ENCODE assay signal across 10 cellular contexts in genomic region chr10:37855691-37856090, GRCh38. TPM values are rescaled to one million over a fixed set of nuclear protein-coding genes. Genes with fewer than 3 reads are reported as not detected.
DNase-seq lines count a peak whose midpoint lies in the region; ATAC-seq and TF ChIP-seq lines count a peak whose summit lies in the region.
"Had no signal": no experiment of that assay in that cellular context is flagged by ENCODE, and none has a peak within 500 bp of the region (broad histone marks: within the 10 kb centered on the region; RNA-seq: fewer than 3 reads in every experiment).

No MANE protein-coding gene starts in this region.

- TF ChIP-seq CTCF in SK-N-SH (IDR thresholded peaks at IDR 0.05): no peak
- TF ChIP-seq CTCF in OCI-LY1 (IDR thresholded peaks at IDR 0.05; ENCODE audit: low read length): no peak
- no peak for TF ChIP-seq CTCF in epithelial cell of proximal tubule (conservative IDR thresholded peaks at IDR 0.05; ENCODE audit: low read depth, low read length)
- TF ChIP-seq CTCF in tibial nerve (IDR thresholded peaks at IDR 0.05): no peak

- CTCF ChIA-PET in SK-N-SH (lab: Yijun Ruan, JAX): no interaction called here

- no peak for DNase-seq in SK-N-SH
- no peak for DNase-seq in epithelial cell of proximal tubule (ENCODE audit: low read depth)
- peak; percentile 27 for DNase-seq in retina
- DNase-seq in central memory CD4-positive, alpha-beta T cell: no peak
- DNase-seq in tibial nerve (ENCODE audit: low spot score in 2 of 2): no peak
- DNase-seq in stimulated activated CD4-positive, alpha-beta T cell treated with anti-CD3 and anti-CD28 coated beads, Interleukin-12 subunit alpha, Interleukin-12 subunit beta, amount 100 ng/mL, for 4 hours: no peak
- DNase-seq: ACHN, Right ventricle myocardium superior had no signal

- H4K20me1 ChIP-seq in SK-N-SH (ENCODE audit: insufficient read depth): no peaks in the 10 kb centered on the region
- no peaks in the 10 kb centered on the region for H4K20me1 ChIP-seq in OCI-LY1 (ENCODE audit: insufficient read depth, low read length)

- TF ChIP-seq RAD21 in SK-N-SH (IDR thresholded peaks at IDR 0.05; ENCODE audit: low read length): no peak

- no peak for TF ChIP-seq POLR2A in tibial nerve (IDR thresholded peaks at IDR 0.05)

- no peak for ATAC-seq in SK-N-SH treated with all-trans-retinoic acid at 6 μM for 48 hours

- no peak for TF ChIP-seq EP300 in SK-N-SH (IDR thresholded peaks at IDR 0.05; ENCODE audit: borderline replicate concordance in 1 of 2, low read depth in 1 of 2, low read length in 1 of 2)
- TF ChIP-seq EP300 in tibial nerve (IDR thresholded peaks at IDR 0.05): no peak

- H3K4me1 ChIP-seq in SK-N-SH (ENCODE audit: control insufficient read depth in 1 of 2, insufficient read depth in 2 of 2, low read depth in 1 of 2, low read length in 1 of 2): peaks cover 5 to 16% of the 10 kb centered on the region in 2 experiments
- H3K4me1 ChIP-seq in OCI-LY1 (ENCODE audit: insufficient read depth, low read length, severe bottlenecking): peaks cover 29% of the 10 kb centered on the region
- peaks cover 0 to 36% (median 12%) of the 10 kb centered on the region in 4 donors for H3K4me1 ChIP-seq in tibial nerve

- H3K9me2 ChIP-seq in SK-N-SH (no peaks in the 10 kb centered on the region), OCI-LY1 (ENCODE audit: low read depth, low read length) (no peaks in the 10 kb centered on the region)

- H3K36me3 ChIP-seq in SK-N-SH (replicated peaks in 1 of 2; ENCODE audit: control insufficient read depth in 1 of 2, insufficient read depth in 2 of 2, low read length in 1 of 2) (peaks cover 5 to 11% of the 10 kb centered on the region in 2 experiments), OCI-LY1 (ENCODE audit: insufficient read depth, low read length) (peaks cover 27% of the 10 kb centered on the region), tibial nerve (peaks cover 0 to 10% (median 0%) of the 10 kb centered on the region in 3 donors)

- no peak overlapping the region for H3K9ac ChIP-seq in SK-N-SH
- H3K9ac ChIP-seq in OCI-LY1 (ENCODE audit: low read length): peak overlapping the region; percentile 31; the same call in 1 of the 2 replicates

- POLR2A ChIA-PET in SK-N-SH (lab: Yijun Ruan, JAX): no interaction called here

- H3F3A ChIP-seq in SK-N-SH (replicated peaks; ENCODE audit: insufficient read depth) (peaks cover 9% of the 10 kb centered on the region), OCI-LY1 (ENCODE audit: insufficient read depth, low read length) (no peaks in the 10 kb centered on the region)

- H3K27ac ChIP-seq in SK-N-SH (ENCODE audit: low read depth in 2 of 2, low read length in 1 of 2) (no peak overlapping the region; a peak in 1 of 4 replicates), OCI-LY1 (ENCODE audit: low read depth, low read length, poor library complexity, severe bottlenecking) (no peak overlapping the region), tibial nerve (no peak overlapping the region)

- H3K4me2 ChIP-seq in SK-N-SH (peak overlapping the region; percentile 98), OCI-LY1 (ENCODE audit: low read length) (peak overlapping the region; percentile 81)

- H3K27me3 ChIP-seq in SK-N-SH (ENCODE audit: insufficient read depth) (no peaks in the 10 kb centered on the region), OCI-LY1 (ENCODE audit: insufficient read depth, low read length) (no peaks in the 10 kb centered on the region), tibial nerve (no peaks in the 10 kb centered on the region)

- H2AFZ ChIP-seq in SK-N-SH (ENCODE audit: low read depth): no peak overlapping the region
- H2AFZ ChIP-seq in OCI-LY1 (ENCODE audit: low read length): no peak overlapping the region

- peak overlapping the region; percentile 29 to 89 for H3K4me3 ChIP-seq in SK-N-SH (ENCODE audit: low read depth in 2 of 2, low read length in 1 of 2)
- H3K4me3 ChIP-seq in OCI-LY1 (ENCODE audit: low read depth, low read length, poor library complexity, severe bottlenecking): peak overlapping the region; percentile 93
- peak overlapping the region; percentile 94 for H3K4me3 ChIP-seq in epithelial cell of proximal tubule (ENCODE audit: low read depth, low read length)
- H3K4me3 ChIP-seq in tibial nerve: peak overlapping the region in 1 of 4 donors; percentile 91

- H3K9me3 ChIP-seq in SK-N-SH (no peaks in the 10 kb centered on the region), OCI-LY1 (ENCODE audit: low read length) (no peaks in the 10 kb centered on the region), tibial nerve (no peaks in the 10 kb centered on the region)

- H3K79me2 ChIP-seq in SK-N-SH (ENCODE audit: insufficient read depth) (peaks cover 45% of the 10 kb centered on the region), OCI-LY1 (ENCODE audit: insufficient read depth, low read length) (peaks cover 6% of the 10 kb centered on the region; the same call in 1 of the 2 replicates)

- 9% methylated on average over 4 of the region's 4 CpGs for WGBS in SK-N-SH (ENCODE audit: low lambda C conversion rate)
- 51 to 54% methylated on average over 4 of the region's 4 CpGs for WGBS in tibial nerve, 2 donors

TF ChIP-seq in SK-N-SH, 30 proteins besides CTCF, POLR2A, EP300 and RAD21:
- TF ChIP-seq, protein P1, sequence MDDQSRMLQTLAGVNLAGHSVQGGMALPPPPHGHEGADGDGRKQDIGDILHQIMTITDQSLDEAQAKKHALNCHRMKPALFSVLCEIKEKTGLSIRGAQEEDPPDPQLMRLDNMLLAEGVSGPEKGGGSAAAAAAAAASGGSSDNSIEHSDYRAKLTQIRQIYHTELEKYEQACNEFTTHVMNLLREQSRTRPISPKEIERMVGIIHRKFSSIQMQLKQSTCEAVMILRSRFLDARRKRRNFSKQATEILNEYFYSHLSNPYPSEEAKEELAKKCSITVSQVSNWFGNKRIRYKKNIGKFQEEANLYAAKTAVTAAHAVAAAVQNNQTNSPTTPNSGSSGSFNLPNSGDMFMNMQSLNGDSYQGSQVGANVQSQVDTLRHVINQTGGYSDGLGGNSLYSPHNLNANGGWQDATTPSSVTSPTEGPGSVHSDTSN (IDR thresholded peaks at IDR 0.05): peak; percentile 37
- TF ChIP-seq MXI1 (IDR thresholded peaks at IDR 0.05; ENCODE audit: low read depth, low read length) (no peak), TCF12 (IDR thresholded peaks at IDR 0.05) (peak; percentile 70), NRF1 (IDR thresholded peaks at IDR 0.05; ENCODE audit: low read depth, low read length) (no peak)

TF ChIP-seq in SK-N-SH treated with all-trans-retinoic acid at 6 μM for 48 hours, 23 proteins besides CTCF, POLR2A, EP300 and RAD21 (continues in another document):
- no peak for TF ChIP-seq SNAI2 (CRISPR knock-in tag; IDR thresholded peaks at IDR 0.05)
- TF ChIP-seq PATZ1 (CRISPR knock-in tag; IDR thresholded peaks at IDR 0.05; ENCODE audit: borderline replicate concordance): no peak
- no peak for TF ChIP-seq ESRRG (CRISPR knock-in tag; IDR thresholded peaks at IDR 0.05)
- no peak for TF ChIP-seq TOX (CRISPR knock-in tag; IDR thresholded peaks at IDR 0.05; ENCODE audit: borderline replicate concordance)
- TF ChIP-seq, protein P2, sequence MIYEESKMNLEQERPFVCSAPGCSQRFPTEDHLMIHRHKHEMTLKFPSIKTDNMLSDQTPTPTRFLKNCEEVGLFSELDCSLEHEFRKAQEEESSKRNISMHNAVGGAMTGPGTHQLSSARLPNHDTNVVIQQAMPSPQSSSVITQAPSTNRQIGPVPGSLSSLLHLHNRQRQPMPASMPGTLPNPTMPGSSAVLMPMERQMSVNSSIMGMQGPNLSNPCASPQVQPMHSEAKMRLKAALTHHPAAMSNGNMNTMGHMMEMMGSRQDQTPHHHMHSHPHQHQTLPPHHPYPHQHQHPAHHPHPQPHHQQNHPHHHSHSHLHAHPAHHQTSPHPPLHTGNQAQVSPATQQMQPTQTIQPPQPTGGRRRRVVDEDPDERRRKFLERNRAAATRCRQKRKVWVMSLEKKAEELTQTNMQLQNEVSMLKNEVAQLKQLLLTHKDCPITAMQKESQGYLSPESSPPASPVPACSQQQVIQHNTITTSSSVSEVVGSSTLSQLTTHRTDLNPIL (CRISPR knock-in tag; IDR thresholded peaks at IDR 0.05; ENCODE audit: low read depth): no peak
- TF ChIP-seq ARNTL (CRISPR knock-in tag; IDR thresholded peaks at IDR 0.05; ENCODE audit: borderline replicate concordance, low read depth): no peak
- no peak for TF ChIP-seq BACH2 (CRISPR knock-in tag; IDR thresholded peaks at IDR 0.05; ENCODE audit: borderline replicate concordance)
- no peak for TF ChIP-seq ZNF8 (CRISPR knock-in tag; IDR thresholded peaks at IDR 0.05)
- no peak for TF ChIP-seq POU6F1 (CRISPR knock-in tag; IDR thresholded peaks at IDR 0.05; ENCODE audit: borderline replicate concordance, low read depth)

RNA-seq across cellular contexts. Expression of gene ZNF248, which starts 1.7 kb away (rescaled TPM):
- 6.5 and 11.3 TPM in 2 replicates for polyA plus RNA-seq in SK-N-SH (2012; rRNA removed)
- 6.6 and 6.8 TPM in 2 replicates for polyA plus RNA-seq in SK-N-SH (2012; cell fraction: cytosol; rRNA removed)
- polyA plus RNA-seq in SK-N-SH (2012; cell fraction: nucleus; rRNA removed): 25.0 and 47.0 TPM in 2 replicates
- total RNA-seq in epithelial cell of proximal tubule (4.0 and 6.9 TPM in 2 replicates), tibial nerve (10 to 100 TPM; 11.8 to 24.0 (median 16.1) TPM)
